ENCODE assay signal across 19 cellular contexts in the genomic region with DNA sequence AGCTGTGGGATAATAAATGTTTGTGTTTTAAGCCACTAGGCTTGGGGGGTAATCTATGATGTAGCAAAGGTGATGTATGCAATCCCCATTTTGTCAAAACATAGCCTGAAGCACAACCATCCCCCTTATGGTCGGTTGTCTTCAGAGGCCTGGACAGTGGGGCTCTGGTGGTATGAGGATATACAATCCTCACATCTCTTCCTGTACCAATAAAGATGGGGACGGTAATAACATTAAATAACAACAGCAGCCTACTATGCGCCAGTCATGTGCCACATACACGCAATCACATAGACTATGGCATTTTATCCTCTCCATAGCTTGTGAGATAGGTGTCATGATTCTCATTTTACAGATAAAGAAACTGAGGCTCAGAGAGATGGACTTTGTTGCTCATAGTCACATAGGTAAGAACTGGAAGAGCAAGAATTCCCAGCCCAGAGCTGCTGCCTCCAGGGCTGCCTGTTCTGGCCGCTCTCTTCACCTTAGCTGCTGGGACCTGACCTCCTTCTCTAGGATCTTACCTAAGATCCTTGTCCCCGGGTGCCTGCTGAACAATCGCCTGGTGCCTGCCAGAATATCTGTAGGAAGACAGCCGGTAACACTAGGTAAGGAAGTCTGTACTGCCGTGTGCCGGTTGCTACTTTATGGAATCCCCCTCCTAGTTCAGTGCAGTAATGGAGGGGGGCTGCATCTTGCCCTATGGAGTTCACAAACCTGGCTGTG.
"Had no signal": no experiment of that assay in that cellular context is flagged by ENCODE, and none has a peak within 500 bp of the region (broad histone marks: within the 10 kb centered on the region; RNA-seq: fewer than 3 reads in every experiment).

No MANE protein-coding gene starts in this region.

- H3K27ac ChIP-seq: ascending aorta, foreskin keratinocyte, left ventricle myocardium inferior, neutrophil, SJCRH30, transverse colon had no signal

- H3K36me3 Mint-ChIP-seq: activated CD4-positive, alpha-beta memory T cell treated with anti-CD3 and anti-CD28 coated beads for 36 hours; naive thymus-derived CD4-positive, alpha-beta T cell had no signal

- H3K4me3 Mint-ChIP-seq: activated B cell treated with CpG ODN at 0.5 μM for 24 hours; activated CD4-positive, alpha-beta memory T cell treated with anti-CD3 and anti-CD28 coated beads for 36 hours; activated naive CD4-positive, alpha-beta T cell treated with anti-CD3 and anti-CD28 coated beads for 36 hours; activated naive CD8-positive, alpha-beta T cell treated with anti-CD3 and anti-CD28 coated beads, Interleukin-2, amount 50 U/mL, for 24 hours; activated T-cell treated with anti-CD3 and anti-CD28 coated beads, Interleukin-2, amount 50 U/mL, for 4 hours; naive thymus-derived CD4-positive, alpha-beta T cell had no signal

- H3K4me3 ChIP-seq: ascending aorta, left ventricle myocardium inferior, SJCRH30, transverse colon had no signal

- H3K4me1 ChIP-seq: SJCRH30 had no signal

- H3K27me3 ChIP-seq: ascending aorta, foreskin keratinocyte, SJCRH30, transverse colon had no signal

- H3K36me3 ChIP-seq: ascending aorta, left ventricle myocardium inferior, neutrophil, SJCRH30, transverse colon had no signal

- H3K9me3 Mint-ChIP-seq: activated B cell treated with CpG ODN at 0.5 μM for 24 hours; activated CD4-positive, alpha-beta memory T cell treated with anti-CD3 and anti-CD28 coated beads for 36 hours; activated naive CD4-positive, alpha-beta T cell treated with anti-CD3 and anti-CD28 coated beads for 36 hours; activated naive CD8-positive, alpha-beta T cell treated with anti-CD3 and anti-CD28 coated beads, Interleukin-2, amount 50 U/mL, for 24 hours; activated T-cell treated with anti-CD3 and anti-CD28 coated beads, Interleukin-2, amount 50 U/mL, for 4 hours; naive thymus-derived CD4-positive, alpha-beta T cell had no signal

- DNase-seq: activated CD4-positive, alpha-beta memory T cell treated with anti-CD3 and anti-CD28 coated beads for 36 hours; activated CD4-positive, alpha-beta T cell treated with anti-CD3 and anti-CD28 coated beads for 4 hours; activated naive CD4-positive, alpha-beta T cell treated with anti-CD3 and anti-CD28 coated beads for 36 hours; activated naive CD8-positive, alpha-beta T cell treated with anti-CD3 and anti-CD28 coated beads, Interleukin-2, amount 50 U/mL, for 24 hours; activated T-cell treated with anti-CD3 and anti-CD28 coated beads, Interleukin-2, amount 50 U/mL, for 4 hours; cerebellar nuclear complex; foreskin keratinocyte; glutamatergic neuron; hypothalamus; left ventricle myocardium inferior; SJCRH30; stimulated activated naive CD4-positive, alpha-beta T cell treated with Interleukin-2 at 50 U/mL for 16 hours; substantia nigra; T-helper 2 cell; transverse colon had no signal

- H3K9me3 ChIP-seq: ascending aorta, left ventricle myocardium inferior, neutrophil, SJCRH30, transverse colon had no signal

- H3K27ac Mint-ChIP-seq: activated B cell treated with CpG ODN at 0.5 μM for 24 hours; activated CD4-positive, alpha-beta memory T cell treated with anti-CD3 and anti-CD28 coated beads for 36 hours; activated naive CD4-positive, alpha-beta T cell treated with anti-CD3 and anti-CD28 coated beads for 36 hours; activated naive CD8-positive, alpha-beta T cell treated with anti-CD3 and anti-CD28 coated beads, Interleukin-2, amount 50 U/mL, for 24 hours; naive thymus-derived CD4-positive, alpha-beta T cell had no signal
